In the genomic region with DNA sequence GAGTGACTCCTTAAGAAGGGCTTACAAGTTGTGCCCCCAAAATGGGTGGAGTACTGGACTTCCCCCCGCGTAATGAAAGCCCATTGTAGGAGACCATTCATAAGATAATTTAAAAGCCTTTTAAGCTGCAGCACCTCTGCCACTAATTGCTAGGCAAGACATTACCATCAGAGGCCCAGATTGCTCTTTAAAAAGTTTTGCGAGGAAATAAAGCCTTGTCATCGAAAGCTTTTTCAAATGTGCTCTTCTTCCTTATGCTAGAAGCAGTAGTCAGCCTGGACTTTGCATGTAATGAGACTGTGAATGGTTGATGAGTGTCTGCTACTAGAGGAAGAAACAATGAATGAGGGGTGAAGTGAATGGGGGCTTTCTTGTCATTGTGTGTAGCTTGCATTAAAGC, we compare ENCODE assay signal across 21 cellular contexts.
"Had no signal": no experiment of that assay in that cellular context is flagged by ENCODE, and none has a peak within 500 bp of the region (broad histone marks: within the 10 kb centered on the region; RNA-seq: fewer than 3 reads in every experiment).

No MANE protein-coding gene starts in this region.

- H3K4me1 ChIP-seq: breast epithelium, right atrium auricular region, suprapubic skin, tibial artery had no signal

- H3K9me3 ChIP-seq: breast epithelium, right atrium auricular region, tibial artery had no signal

- DNase-seq: activated B cell treated with CpG ODN at 0.5 μM for 24 hours; activated CD4-positive, alpha-beta T cell treated with anti-CD3 and anti-CD28 coated beads for 36 hours; activated CD4-positive, alpha-beta T cell treated with anti-CD3 and anti-CD28 coated beads, Interleukin-2, amount 50 U/mL, for 4 hours; activated CD8-positive, alpha-beta memory T cell treated with anti-CD3 and anti-CD28 coated beads for 24 hours; activated effector memory CD4-positive, alpha-beta T cell treated with anti-CD3 and anti-CD28 coated beads, Interleukin-2, amount 50 U/mL, for 16 hours; activated naive CD4-positive, alpha-beta T cell treated with anti-CD3 and anti-CD28 coated beads, Interleukin-2, amount 10 ng/mL, durations not matched to agents 7 days and 5 days; amniotic stem cell; central memory CD4-positive, alpha-beta T cell; effector CD4-positive, alpha-beta T cell; left cardiac atrium; left ventricle myocardium superior; occipital lobe; stimulated activated CD4-positive, alpha-beta T cell treated with anti-CD3 and anti-CD28 coated beads, Interleukin-15, amount 100 ng/mL, for 24 hours; stimulated activated CD4-positive, alpha-beta T cell treated with anti-CD3 and anti-CD28 coated beads, Interleukin-2, amount 100 ng/mL, for 24 hours; stimulated activated naive B cell treated with anti-CD40 and anti-IgM and Interleukin-4, amounts not matched to agents 10 μg/mL and 1 μg/mL and 100 μg/mL, for 72 hours; T-helper 1 cell; tibial artery had no signal

- H3K4me3 ChIP-seq: breast epithelium, right atrium auricular region, suprapubic skin, tibial artery had no signal

- H3K36me3 ChIP-seq: breast epithelium, right atrium auricular region, suprapubic skin, tibial artery had no signal

- ATAC-seq: activated CD4-positive, alpha-beta T cell treated with anti-CD3 and anti-CD28 coated beads for 36 hours; left cardiac atrium; left ventricle myocardium superior; stimulated activated naive B cell treated with anti-CD40 and anti-IgM and Interleukin-4, amounts not matched to agents 10 μg/mL and 1 μg/mL and 100 μg/mL, for 72 hours had no signal

- H3K27me3 ChIP-seq: breast epithelium, right atrium auricular region, suprapubic skin, tibial artery had no signal

- H3K27ac ChIP-seq: breast epithelium, epithelial cell of prostate, right atrium auricular region, suprapubic skin, tibial artery had no signal
